ENCODE assay signal across 8 cellular contexts in genomic region chr17:17837966-17838962, GRCh38. TPM values are rescaled to one million over a fixed set of nuclear protein-coding genes. Genes with fewer than 3 reads are reported as not detected.
A peak's percentile ranks its signal among the peaks of the same experiment; 100 is the strongest.
DNase-seq lines count a peak whose midpoint lies in the region; ATAC-seq and TF ChIP-seq lines count a peak whose summit lies in the region.

No MANE protein-coding gene starts in this region.

- peak overlapping the region; percentile 61; the same call in 1 of the 2 replicates for H3K4me3 ChIP-seq in PC-9
- peak overlapping the region in 1 of 2 donors; percentile 15 for H3K4me3 ChIP-seq in mucosa of rectum (ENCODE audit: low read length in 2 of 2)

- peak overlapping the region; percentile 94 for H3K4me2 ChIP-seq in PC-9

- no peaks in the 10 kb centered on the region for H3K9me2 ChIP-seq in PC-9 (ENCODE audit: insufficient read depth)

- intact Hi-C loops in PC-9 (cut with micrococcal nuclease; ENCODE audit: unreplicated experiment): no loop called here

- peaks cover 24% of the 10 kb centered on the region for H4K20me1 ChIP-seq in PC-9 (ENCODE audit: insufficient read depth)

- H3K27ac ChIP-seq in PC-9 (peak overlapping the region; percentile 99), mucosa of rectum (ENCODE audit: low read depth in 2 of 2, low read length in 2 of 2) (peak overlapping the region; percentile 98 to 100)

- H3K9me3 ChIP-seq in PC-9 (ENCODE audit: insufficient read depth, low read depth) (no peaks in the 10 kb centered on the region), mucosa of rectum (ENCODE audit: control insufficient read depth in 2 of 2, low read length in 2 of 2) (no peaks in the 10 kb centered on the region)

- H3K79me2 ChIP-seq in PC-9 (ENCODE audit: low read depth): peaks cover 48% of the 10 kb centered on the region

- H3K4me1 Mint-ChIP-seq in activated naive CD4-positive, alpha-beta T cell treated with anti-CD3 and anti-CD28 coated beads, Interleukin-2, amount 50 U/mL, for 24 hours: peaks cover 63% of the 10 kb centered on the region
- peaks cover 34 to 44% of the 10 kb centered on the region in 2 donors for H3K4me1 Mint-ChIP-seq in effector memory CD8-positive, alpha-beta T cell (ENCODE audit: low read depth in 2 of 2)

- peaks cover 60% of the 10 kb centered on the region for H3F3A ChIP-seq in PC-9 (ENCODE audit: insufficient read depth, low read depth)

- no peak overlapping the region for H2AFZ ChIP-seq in PC-9

- H3K9me3 Mint-ChIP-seq in activated naive CD4-positive, alpha-beta T cell treated with anti-CD3 and anti-CD28 coated beads, Interleukin-2, amount 50 U/mL, for 24 hours: no peaks in the 10 kb centered on the region
- peaks cover 0 to 7% of the 10 kb centered on the region in 2 donors for H3K9me3 Mint-ChIP-seq in activated naive CD4-positive, alpha-beta T cell treated with anti-CD3 and anti-CD28 coated beads, Interleukin-2, amount 50 U/mL, for 72 hours
- H3K9me3 Mint-ChIP-seq in effector memory CD8-positive, alpha-beta T cell: no peaks in the 10 kb centered on the region

- H3K27me3 Mint-ChIP-seq in activated naive CD4-positive, alpha-beta T cell treated with anti-CD3 and anti-CD28 coated beads, Interleukin-2, amount 50 U/mL, for 24 hours: no peaks in the 10 kb centered on the region
- no peaks in the 10 kb centered on the region for H3K27me3 Mint-ChIP-seq in effector memory CD8-positive, alpha-beta T cell

- H3K4me3 Mint-ChIP-seq in activated naive CD4-positive, alpha-beta T cell treated with anti-CD3 and anti-CD28 coated beads, Interleukin-2, amount 50 U/mL, for 24 hours: peak overlapping the region; percentile 49
- H3K4me3 Mint-ChIP-seq in effector memory CD8-positive, alpha-beta T cell: peak overlapping the region; percentile 91 to 95

- H3K4me1 ChIP-seq in PC-9 (replicated peaks; ENCODE audit: insufficient read depth) (peaks cover 79% of the 10 kb centered on the region), mucosa of rectum (ENCODE audit: control insufficient read depth in 2 of 2, insufficient read depth in 2 of 2, low read length in 2 of 2) (peaks cover 47 to 56% of the 10 kb centered on the region in 2 donors)

- POLR2A ChIA-PET in PC-9 (lab: Charles Lee; ENCODE audit: unreplicated experiment): interaction anchor here (0.5 to 2.0 kb wide), 20 partner anchors 12 to 817 kb away, joined by 3 to 15 read pairs (median 4); partner anchors contain the start of genes DRC3 and TOM1L2

- 0 out of 2 replicates have a peak, but pooled peaks cover 13% of the 10 kb centered on the region for H3K36me3 ChIP-seq in PC-9 (ENCODE audit: low read depth)
- H3K36me3 ChIP-seq in mucosa of rectum (ENCODE audit: control insufficient read depth in 2 of 2, insufficient read depth in 2 of 2, low read length in 2 of 2): no peaks in the 10 kb centered on the region

- peak overlapping the region; percentile 96 to 99 for H3K9ac ChIP-seq in mucosa of rectum (ENCODE audit: low read depth in 1 of 2, low read length in 2 of 2)

- CTCF ChIA-PET in PC-9 (lab: Charles Lee): interaction anchor here (0.6 to 1.5 kb wide), 2 partner anchors 22 to 640 kb away, joined by 5 to 6 read pairs; no protein-coding TSS in a partner anchor

- no TSS peak for BruUV-seq in PC-9 (replicated peaks; lab: Mats Ljungman, UMichigan)

- no peak for DNase-seq in activated naive CD4-positive, alpha-beta T cell treated with anti-CD3 and anti-CD28 coated beads, Interleukin-2, amount 50 U/mL, for 72 hours (ENCODE audit: low spot score in 2 of 2)
- DNase-seq in PC-9 (peak; percentile 69 to 75), omental fat pad (ENCODE audit: low spot score) (no peak)
- DNase-seq in effector memory CD8-positive, alpha-beta T cell: no peak

- no peak for ATAC-seq in activated naive CD4-positive, alpha-beta T cell treated with anti-CD3 and anti-CD28 coated beads, Interleukin-2, amount 50 U/mL, for 72 hours
- ATAC-seq in effector memory CD8-positive, alpha-beta T cell (replicated peaks): no peak
- ATAC-seq in HG02610 (IDR thresholded peaks at IDR 0.05; ENCODE audit: unreplicated experiment) (no peak), GM18520 (IDR thresholded peaks at IDR 0.05; ENCODE audit: unreplicated experiment) (no peak), omental fat pad (ENCODE audit: low FRiP score) (no peak)

- no peaks in the 10 kb centered on the region for H3K27me3 ChIP-seq in PC-9 (ENCODE audit: insufficient read depth, low read depth)
- no peaks in the 10 kb centered on the region for H3K27me3 ChIP-seq in mucosa of rectum (ENCODE audit: control insufficient read depth in 2 of 2, insufficient read depth in 2 of 2, low read length in 2 of 2)

- H3K27ac Mint-ChIP-seq in activated naive CD4-positive, alpha-beta T cell treated with anti-CD3 and anti-CD28 coated beads, Interleukin-2, amount 50 U/mL, for 24 hours: peak overlapping the region; percentile 4
- peak overlapping the region in 1 of 2 donors; percentile 99 for H3K27ac Mint-ChIP-seq in activated naive CD4-positive, alpha-beta T cell treated with anti-CD3 and anti-CD28 coated beads, Interleukin-2, amount 50 U/mL, for 72 hours
- peak overlapping the region; percentile 99 for H3K27ac Mint-ChIP-seq in effector memory CD8-positive, alpha-beta T cell

- no peaks in the 10 kb centered on the region for H3K36me3 Mint-ChIP-seq in activated naive CD4-positive, alpha-beta T cell treated with anti-CD3 and anti-CD28 coated beads, Interleukin-2, amount 50 U/mL, for 24 hours
- H3K36me3 Mint-ChIP-seq in activated naive CD4-positive, alpha-beta T cell treated with anti-CD3 and anti-CD28 coated beads, Interleukin-2, amount 50 U/mL, for 72 hours: peaks cover 14% of the 10 kb centered on the region in 2 donors
- peaks cover 58% of the 10 kb centered on the region for H3K36me3 Mint-ChIP-seq in effector memory CD8-positive, alpha-beta T cell (ENCODE audit: insufficient read depth)

- TF ChIP-seq CTCF in PC-9 (conservative IDR thresholded peaks at IDR 0.05) (no peak), omental fat pad (IDR thresholded peaks at IDR 0.05) (no peak)

RNA-seq across cellular contexts. Expression of gene SREBF1, which starts 1.5 kb away (rescaled TPM):
- 100 to 1,000 TPM in 1 of 2 donors, 10 to 100 TPM in 1; 67.2 to 103 TPM for total RNA-seq in activated naive CD4-positive, alpha-beta T cell treated with anti-CD3 and anti-CD28 coated beads, Interleukin-2, amount 50 U/mL, for 72 hours
- total RNA-seq in PC-9 (2021) (243 and 360 TPM in 2 replicates), omental fat pad (100 to 1,000 TPM in 1 of 4 donors, 10 to 100 TPM in 3; 18.5 to 118 (median 31.2) TPM)

Comparison
In these comparisons a context has a peak if more than half of its experiments do, and no peak if none do; other contexts are left out.
1. DNase-seq: peak in PC-9 (2 of 2); none in activated naive CD4-positive, alpha-beta T cell treated with anti-CD3 and anti-CD28 coated beads, Interleukin-2, amount 50 U/mL, for 72 hours (0 of 2), effector memory CD8-positive, alpha-beta T cell (0 of 3) and omental fat pad (single experiment).